8 cellular contexts compared by ENCODE assay signal in the genomic region with DNA sequence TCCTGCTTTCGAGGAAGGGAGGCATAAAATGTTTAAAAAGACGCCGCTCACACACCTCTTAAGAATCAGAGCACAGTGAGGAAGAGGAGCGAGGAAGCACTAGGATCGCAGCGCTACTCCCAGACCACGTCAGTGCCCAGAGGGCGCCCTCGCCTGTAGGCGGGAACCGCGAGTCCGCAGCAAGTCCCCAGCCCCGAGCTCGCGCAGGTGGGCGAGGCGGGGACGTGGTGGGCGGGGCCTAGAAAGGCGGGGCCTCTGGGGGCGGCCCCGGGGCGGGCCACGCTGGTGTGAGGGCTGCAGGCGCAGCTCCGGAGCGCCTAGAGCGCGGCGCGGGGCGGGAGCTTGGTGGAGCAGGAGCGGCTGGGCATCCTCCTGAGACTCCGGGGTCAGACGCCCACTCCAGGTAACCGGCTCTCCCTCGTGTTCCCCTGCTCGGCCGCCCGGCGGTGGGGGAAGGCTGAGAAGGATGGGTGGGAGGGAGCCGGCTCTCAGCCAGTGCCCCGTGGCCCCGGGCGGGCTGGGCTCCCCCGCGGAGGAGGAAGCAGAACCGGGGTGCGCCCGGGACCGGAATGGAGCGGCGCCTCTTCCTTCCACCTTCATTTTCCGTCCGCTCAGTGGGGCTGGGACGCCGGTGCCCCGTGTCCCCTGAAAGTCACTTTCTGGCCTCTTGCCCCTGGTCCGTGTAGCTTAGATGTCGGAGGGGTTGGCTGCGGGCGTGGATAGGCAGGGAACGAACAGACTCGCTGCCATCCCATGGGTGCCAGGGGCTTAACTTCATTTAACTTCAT. TPM values are rescaled to one million over a fixed set of nuclear protein-coding genes. Genes with fewer than 3 reads are reported as not detected.
DNase-seq lines count a peak whose midpoint lies in the region; ATAC-seq and TF ChIP-seq lines count a peak whose summit lies in the region.

Gene GCNT1, plus strand, starts transcription at position 280 of the 788 bp plus-strand sequence. CDS start 43,200 bp downstream, outside the sequence.

- H3K9me2 ChIP-seq in hepatocyte (replicated peaks; ENCODE audit: insufficient read depth): no peaks in the 10 kb centered on the region

- H3K27me3 ChIP-seq in hepatocyte: no peaks in the 10 kb centered on the region

- peak within 1 kb of the TSS; percentile 64 for H2AFZ ChIP-seq in hepatocyte

- ATAC-seq in GM18502 (IDR thresholded peaks at IDR 0.05; ENCODE audit: poor library complexity, unreplicated experiment): peak; percentile 86
- ATAC-seq in HG02885 (IDR thresholded peaks at IDR 0.05; ENCODE audit: poor library complexity, unreplicated experiment): peak; percentile 87

- WGBS in hepatocyte (ENCODE audit: low lambda C conversion rate, missing lambda C conversion rate): 2% methylated on average over 47 of the region's 65 CpGs

- DNase-seq in NCI-H146 treated with DMSO at 0.1 percent for 48 hours (lab: John Stamatoyannopoulos, UW; ENCODE audit: unreplicated experiment) (peak; percentile 67), T-helper 22 cell (ENCODE audit: low read depth) (peak; percentile 79), astrocyte of the cerebellum (ENCODE audit: low read depth) (peak; percentile 49), hepatocyte (ENCODE audit: low spot score) (peak; percentile 93), retinal pigment epithelial cell (ENCODE audit: low read depth) (no peak), NCI-H1694 (lab: John Stamatoyannopoulos, UW) (no peak)

- H3K4me1 ChIP-seq in hepatocyte (ENCODE audit: insufficient read depth): peaks cover 3% of the 10 kb centered on the region

- H3K4me3 ChIP-seq in astrocyte of the cerebellum (ENCODE audit: low read depth, low read length): peak within 1 kb of the TSS; percentile 98
- peak within 1 kb of the TSS; percentile 84 for H3K4me3 ChIP-seq in hepatocyte
- H3K4me3 ChIP-seq in retinal pigment epithelial cell (ENCODE audit: low read length): peak within 1 kb of the TSS; percentile 89

- peak within 1 kb of the TSS; percentile 72 for H3K27ac ChIP-seq in hepatocyte

- peak; percentile 53 for TF ChIP-seq CTCF in astrocyte of the cerebellum (IDR thresholded peaks at IDR 0.05; ENCODE audit: low read depth, low read length, missing control alignments)
- TF ChIP-seq CTCF in hepatocyte (IDR thresholded peaks at IDR 0.05; ENCODE audit: poor library complexity): peak; percentile 47
- peak; percentile 53 for TF ChIP-seq CTCF in retinal pigment epithelial cell (conservative IDR thresholded peaks at IDR 0.05; ENCODE audit: low read depth, low read length)

- no peaks in the 10 kb centered on the region for H3K36me3 ChIP-seq in hepatocyte (replicated peaks; ENCODE audit: insufficient read depth, low read depth)

- H3K79me2 ChIP-seq in hepatocyte: peaks cover 40% of the 10 kb centered on the region

- in situ Hi-C loops in astrocyte of the cerebellum (cut with HindIII; ENCODE audit: low sequenced_read_pairs): loop anchor here (10.0 kb wide), 2 partner anchors 186 to 246 kb away; no protein-coding TSS in a partner anchor

- H3K9me3 ChIP-seq in hepatocyte (ENCODE audit: low read depth): no peaks in the 10 kb centered on the region

- H3K4me2 ChIP-seq in hepatocyte: peak within 1 kb of the TSS; percentile 85

- no peaks in the 10 kb centered on the region for H4K20me1 ChIP-seq in hepatocyte (ENCODE audit: insufficient read depth, poor library complexity, severe bottlenecking)

RNA-seq across cellular contexts. Expression of gene GCNT1, which starts in this region (rescaled TPM):
- total RNA-seq in hepatocyte: 59.3 and 62.4 TPM in 2 replicates
- 43.4 and 48.6 TPM in 2 replicates for polyA plus RNA-seq in hepatocyte

Comparison
In these comparisons a context has a peak if more than half of its experiments do, and no peak if none do; other contexts are left out.
1. DNase-seq: peak in NCI-H146 treated with DMSO at 0.1 percent for 48 hours (single experiment), T-helper 22 cell (single experiment), astrocyte of the cerebellum (single experiment) and hepatocyte (single experiment); none in retinal pigment epithelial cell (single experiment) and NCI-H1694 (single experiment).
2. Peak in every context shown above with its lines, with median percentiles within 50 percentile points of each other: H3K4me3 ChIP-seq and CTCF ChIP-seq.